ENCODE assay signal across 21 cellular contexts in the genomic region with DNA sequence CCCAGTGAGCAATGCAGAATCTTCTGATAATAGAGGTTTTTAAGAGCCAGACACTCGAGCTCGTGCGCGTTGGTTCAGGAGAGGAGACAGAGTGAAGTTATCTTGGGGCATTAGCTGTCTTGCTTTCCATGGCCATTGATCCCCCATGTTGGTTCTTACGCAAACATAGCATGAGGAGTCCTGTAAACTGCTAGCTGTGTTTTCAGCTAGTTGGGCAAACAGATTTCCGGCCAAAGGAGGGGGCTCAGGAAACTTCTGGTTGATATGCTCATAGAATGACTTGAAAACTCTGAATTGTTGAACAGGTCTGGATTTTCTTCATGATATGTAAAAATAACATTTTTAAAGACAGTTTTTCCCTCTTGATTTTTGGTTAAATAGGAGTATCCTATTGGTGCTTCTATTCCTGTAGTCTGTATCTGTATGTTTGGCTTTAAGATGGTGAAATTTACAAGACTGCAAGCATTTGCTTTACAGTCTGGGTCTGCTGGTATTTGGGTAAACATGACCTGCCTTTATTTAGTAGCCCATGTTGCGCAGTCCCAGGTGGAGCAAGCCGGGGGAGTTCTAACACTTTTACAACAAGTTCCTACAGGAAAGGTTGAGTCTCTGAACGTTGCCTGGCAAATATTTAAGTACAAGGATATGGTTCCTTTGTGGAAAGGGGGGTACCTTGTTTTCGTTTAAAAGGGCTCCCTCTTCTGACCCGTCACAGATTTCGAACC.
DNase-seq lines count a peak whose midpoint lies in the region; ATAC-seq, FAIRE-seq and TF ChIP-seq lines count a peak whose summit lies in the region.
"Had no signal": no experiment of that assay in that cellular context is flagged by ENCODE, and none has a peak within 500 bp of the region (broad histone marks: within the 10 kb centered on the region; RNA-seq: fewer than 3 reads in every experiment).

No MANE protein-coding gene starts in this region.

- no peaks in the 10 kb centered on the region for H4K20me1 ChIP-seq in K562 (replicated peaks; ENCODE audit: control insufficient read depth, insufficient read depth, low read length)

- no peaks in the 10 kb centered on the region for H3K9me1 ChIP-seq in K562 (ENCODE audit: control insufficient read depth, insufficient read depth, low read length)

- FAIRE-seq in K562 (lab: Jason Lieb, UNC): peak; percentile 15
- FAIRE-seq: endometrium had no signal

- intact Hi-C loops in cardiac septum (cut with DNase I): no loop called here
- intact Hi-C loops in K562 (cut with micrococcal nuclease): loop anchor here (10.0 kb wide), 1 partner anchor 120 kb away; no protein-coding TSS in a partner anchor

- H3K9me3 Mint-ChIP-seq in osteocyte (ENCODE audit: unreplicated experiment): no peaks in the 10 kb centered on the region
- H3K9me3 Mint-ChIP-seq in activated CD4-positive, alpha-beta T cell treated with anti-CD3 and anti-CD28 coated beads, Interleukin-2, amount 10 ng/mL, durations not matched to agents 7 days and 5 days: no peaks in the 10 kb centered on the region
- H3K9me3 Mint-ChIP-seq: stimulated activated naive CD8-positive, alpha-beta T cell treated with anti-CD3 and anti-CD28 coated beads, Interleukin-15, Interleukin-2, amounts not matched to agents 100 ng/mL and 50 ng/mL, for 24 hours had no signal

- DNase-seq in right atrium auricular region (ENCODE audit: low spot score): no peak
- DNase-seq in cardiac septum (ENCODE audit: low spot score): no peak
- no peak for DNase-seq in K562 (ENCODE audit: extremely low read depth in 1 of 4, low spot score in 3 of 4)
- no peak for DNase-seq in osteocyte (ENCODE audit: extremely low spot score, unreplicated experiment)
- no peak for DNase-seq in SK-N-DZ (ENCODE audit: low spot score)
- no peak for DNase-seq in amygdala (lab: John Stamatoyannopoulos, UW)
- DNase-seq in activated CD4-positive, alpha-beta T cell treated with anti-CD3 and anti-CD28 coated beads, Interleukin-2, amount 10 ng/mL, durations not matched to agents 7 days and 5 days: no peak
- DNase-seq: ACHN; activated CD4-positive, alpha-beta T cell treated with anti-CD3 and anti-CD28 coated beads, Interleukin-2, amount 10 ng/mL, durations not matched to agents 24 days and 14 days; activated T-cell treated with anti-CD3 and anti-CD28 coated beads, Interleukin-2, amount 50 U/mL, for 1 hour; CD8-positive, alpha-beta T cell; central memory CD4-positive, alpha-beta T cell; glutamatergic neuron; NCI-H2107; NCI-H774; Right ventricle myocardium superior; spleen had no signal

- WGBS in K562 (ENCODE audit: insufficient coverage, low coverage, missing lambda C conversion rate): 36% methylated on average over 12 of the region's 12 CpGs

- POLR2A ChIA-PET in K562 (lab: Yijun Ruan, JAX): interaction anchor here (0.7 kb wide), 1 partner anchor 212 kb away, joined by 3 read pairs; no protein-coding TSS in a partner anchor
- POLR2A ChIA-PET in activated CD4-positive, alpha-beta T cell treated with anti-CD3 and anti-CD28 coated beads, Interleukin-2, amount 10 ng/mL, durations not matched to agents 7 days and 5 days (lab: Charles Lee): no interaction called here

- no peak overlapping the region for H2AFZ ChIP-seq in K562 (ENCODE audit: low read depth, low read length)

- H3K27ac ChIP-seq in right atrium auricular region: peak overlapping the region; percentile 33 to 58
- H3K27ac ChIP-seq in K562 (ENCODE audit: extremely low read depth, low read depth, low read length): no peak overlapping the region
- H3K27ac ChIP-seq: spleen had no signal

- H3K9me3 ChIP-seq in right atrium auricular region (no peaks in the 10 kb centered on the region), K562 (replicated peaks; ENCODE audit: control insufficient read depth, insufficient read depth, low read depth, low read length) (no peaks in the 10 kb centered on the region)

- CTCF ChIA-PET in K562 (lab: Yijun Ruan, JAX; ENCODE audit: low intra/inter-chr PET ratio): no interaction called here
- CTCF ChIA-PET in activated CD4-positive, alpha-beta T cell treated with anti-CD3 and anti-CD28 coated beads, Interleukin-2, amount 10 ng/mL, durations not matched to agents 7 days and 5 days (lab: Charles Lee): no interaction called here

- H3K4me1 Mint-ChIP-seq in osteocyte (ENCODE audit: unreplicated experiment): peaks cover 47% of the 10 kb centered on the region
- H3K4me1 Mint-ChIP-seq in activated CD4-positive, alpha-beta T cell treated with anti-CD3 and anti-CD28 coated beads, Interleukin-2, amount 10 ng/mL, durations not matched to agents 7 days and 5 days: no peaks in the 10 kb centered on the region
- H3K4me1 Mint-ChIP-seq: activated CD4-positive, alpha-beta T cell treated with anti-CD3 and anti-CD28 coated beads, Interleukin-2, amount 10 ng/mL, durations not matched to agents 24 days and 14 days had no signal

- TF ChIP-seq RAD21 in K562 (CRISPR knock-in tag; conservative IDR thresholded peaks at IDR 0.05 in 1 of 2, IDR thresholded peaks at IDR 0.05 in 1 of 2): no peak

- H3K4me3 Mint-ChIP-seq in osteocyte (ENCODE audit: unreplicated experiment): no peak overlapping the region
- no peak overlapping the region for H3K4me3 Mint-ChIP-seq in activated CD4-positive, alpha-beta T cell treated with anti-CD3 and anti-CD28 coated beads, Interleukin-2, amount 10 ng/mL, durations not matched to agents 7 days and 5 days
- H3K4me3 Mint-ChIP-seq: activated CD4-positive, alpha-beta T cell treated with anti-CD3 and anti-CD28 coated beads, Interleukin-2, amount 10 ng/mL, durations not matched to agents 24 days and 14 days; CD8-positive, alpha-beta T cell; stimulated activated naive CD8-positive, alpha-beta T cell treated with anti-CD3 and anti-CD28 coated beads, Interleukin-15, Interleukin-2, amounts not matched to agents 100 ng/mL and 50 ng/mL, for 24 hours had no signal

- no peak overlapping the region for H3K4me2 ChIP-seq in K562 (ENCODE audit: insufficient read depth, low read length)

- H3K4me3 ChIP-seq in right atrium auricular region: no peak overlapping the region
- H3K4me3 ChIP-seq in K562: no peak overlapping the region
- H3K4me3 ChIP-seq: spleen had no signal

- H3K27ac Mint-ChIP-seq in osteocyte (ENCODE audit: unreplicated experiment): peak overlapping the region; percentile 56
- no peak overlapping the region for H3K27ac Mint-ChIP-seq in activated CD4-positive, alpha-beta T cell treated with anti-CD3 and anti-CD28 coated beads, Interleukin-2, amount 10 ng/mL, durations not matched to agents 7 days and 5 days
- H3K27ac Mint-ChIP-seq: activated CD4-positive, alpha-beta T cell treated with anti-CD3 and anti-CD28 coated beads, Interleukin-2, amount 10 ng/mL, durations not matched to agents 24 days and 14 days; activated naive CD4-positive, alpha-beta T cell treated with anti-CD3 and anti-CD28 coated beads, Interleukin-2, amount 50 U/mL, for 72 hours; CD8-positive, alpha-beta T cell; stimulated activated naive CD8-positive, alpha-beta T cell treated with anti-CD3 and anti-CD28 coated beads, Interleukin-15, Interleukin-2, amounts not matched to agents 100 ng/mL and 50 ng/mL, for 24 hours had no signal

- H3K27me3 Mint-ChIP-seq in osteocyte (ENCODE audit: unreplicated experiment): no peaks in the 10 kb centered on the region
- H3K27me3 Mint-ChIP-seq in activated CD4-positive, alpha-beta T cell treated with anti-CD3 and anti-CD28 coated beads, Interleukin-2, amount 10 ng/mL, durations not matched to agents 7 days and 5 days: no peaks in the 10 kb centered on the region
- H3K27me3 Mint-ChIP-seq: activated CD4-positive, alpha-beta T cell treated with anti-CD3 and anti-CD28 coated beads, Interleukin-2, amount 10 ng/mL, durations not matched to agents 24 days and 14 days; stimulated activated naive CD8-positive, alpha-beta T cell treated with anti-CD3 and anti-CD28 coated beads, Interleukin-15, Interleukin-2, amounts not matched to agents 100 ng/mL and 50 ng/mL, for 24 hours had no signal

- ATAC-seq in K562 (no peak), GM18502 (IDR thresholded peaks at IDR 0.05; ENCODE audit: poor library complexity, unreplicated experiment) (no peak)
- ATAC-seq: activated naive CD4-positive, alpha-beta T cell treated with anti-CD3 and anti-CD28 coated beads, Interleukin-2, amount 50 U/mL, for 72 hours; CD8-positive, alpha-beta T cell had no signal

- H3K4me1 ChIP-seq in right atrium auricular region: no peaks in the 10 kb centered on the region
- peaks cover 0 to 4% of the 10 kb centered on the region in 2 experiments; a peak in 2 of 5 replicates for H3K4me1 ChIP-seq in K562 (replicated peaks in 1 of 2; ENCODE audit: control insufficient read depth in 2 of 2, insufficient read depth in 2 of 2, low read length in 2 of 2)
- H3K4me1 ChIP-seq: spleen had no signal

- H3K79me2 ChIP-seq in K562 (ENCODE audit: control insufficient read depth, insufficient read depth, low read length): no peaks in the 10 kb centered on the region

- H3K36me3 ChIP-seq in right atrium auricular region: no peaks in the 10 kb centered on the region
- H3K36me3 ChIP-seq in K562 (ENCODE audit: control insufficient read depth, insufficient read depth, low read length): no peaks in the 10 kb centered on the region
- H3K36me3 ChIP-seq: spleen had no signal

- H3K36me3 Mint-ChIP-seq in osteocyte (ENCODE audit: unreplicated experiment): no peaks in the 10 kb centered on the region
- H3K36me3 Mint-ChIP-seq in activated CD4-positive, alpha-beta T cell treated with anti-CD3 and anti-CD28 coated beads, Interleukin-2, amount 10 ng/mL, durations not matched to agents 7 days and 5 days (ENCODE audit: low read depth): no peaks in the 10 kb centered on the region
- H3K36me3 Mint-ChIP-seq: CD8-positive, alpha-beta T cell had no signal

- no peak for TF ChIP-seq POLR2A in K562 (conservative IDR thresholded peaks at IDR 0.05)

- no TSS peak for BruUV-seq in K562 (replicated peaks; lab: Mats Ljungman, UMichigan)

- H3K27me3 ChIP-seq in right atrium auricular region (no peaks in the 10 kb centered on the region), K562 (ENCODE audit: control insufficient read depth in 2 of 2, insufficient read depth in 2 of 2, low read length in 2 of 2) (no peaks in the 10 kb centered on the region; a peak in 1 of 5 replicates)
- H3K27me3 ChIP-seq: spleen had no signal

- TF ChIP-seq CTCF in right atrium auricular region (IDR thresholded peaks at IDR 0.05): no peak
- TF ChIP-seq CTCF in K562 (IDR thresholded peaks at IDR 0.05 in 2 of 3, conservative IDR thresholded peaks at IDR 0.05 in 1 of 3; ENCODE audit: insufficient read depth in 2 of 3, low read depth in 1 of 3, low read length in 3 of 3): no peak
- no peak for TF ChIP-seq CTCF in osteocyte (IDR thresholded peaks at IDR 0.05)

- TF ChIP-seq EP300 in K562 (IDR thresholded peaks at IDR 0.05; ENCODE audit: low read length): no peak

- H3K9ac ChIP-seq in K562 (ENCODE audit: insufficient read depth in 1 of 2, low read depth in 2 of 2, low read length in 2 of 2): no peak overlapping the region

- in situ Hi-C loops in K562 (cut with MboI): no loop called here
